Comparison of ENCODE assay signal across 2 cellular contexts in genomic region chr16:88526906-88527185, GRCh38.
A peak's percentile ranks its signal among the peaks of the same experiment; 100 is the strongest.
TF ChIP-seq lines count a peak whose summit lies in the region.

No MANE protein-coding gene starts in this region.

TF ChIP-seq in IMR-90, 13 proteins besides CTCF, POLR2A, EP300 and RAD21:
- no peak for TF ChIP-seq RFX5 (IDR thresholded peaks at IDR 0.05; ENCODE audit: low read depth, low read length)
- no peak for TF ChIP-seq FOS (IDR thresholded peaks at IDR 0.05; ENCODE audit: low read depth, low read length)
- TF ChIP-seq RCOR1 (IDR thresholded peaks at IDR 0.05; ENCODE audit: insufficient replicate concordance, low read length) = no peak
- TF ChIP-seq SMC3 (IDR thresholded peaks at IDR 0.05; ENCODE audit: low read depth, low read length) = no peak
- TF ChIP-seq MAFK (IDR thresholded peaks at IDR 0.05; ENCODE audit: low read depth, low read length) = no peak
- TF ChIP-seq MAZ (IDR thresholded peaks at IDR 0.05; ENCODE audit: borderline replicate concordance, low read depth, low read length) = no peak
- no peak for TF ChIP-seq CHD1 (IDR thresholded peaks at IDR 0.05; ENCODE audit: low read depth, low read length)
- TF ChIP-seq NFE2L2 (IDR thresholded peaks at IDR 0.05; ENCODE audit: low read depth, low read length) = no peak
- no peak for TF ChIP-seq USF2 (IDR thresholded peaks at IDR 0.05; ENCODE audit: low read depth, low read length)
- no peak for TF ChIP-seq MXI1 (IDR thresholded peaks at IDR 0.05; ENCODE audit: borderline replicate concordance, low read depth, low read length)
- TF ChIP-seq ELK1 (IDR thresholded peaks at IDR 0.05; ENCODE audit: borderline replicate concordance, low read depth, low read length) = no peak
- no peak for TF ChIP-seq BHLHE40 (IDR thresholded peaks at IDR 0.05; ENCODE audit: low read depth, low read length)
- TF ChIP-seq CEBPB (IDR thresholded peaks at IDR 0.05; ENCODE audit: low read depth, low read length) = no peak

TF ChIP-seq in HepG2, 621 proteins besides CTCF, POLR2A, EP300 and RAD21:
- TF ChIP-seq FOXO4 (CRISPR knock-in tag; conservative IDR thresholded peaks at IDR 0.05) (0 out of 2 replicates have a peak, but pooled peaks have one; percentile 12), ZNF607 (CRISPR knock-in tag; IDR thresholded peaks at IDR 0.05; ENCODE audit: borderline replicate concordance) (no peak), RBM22 (optimal IDR thresholded peaks at IDR 0.05; ENCODE audit: low read length) (peak; percentile 3), AGO2 (optimal IDR thresholded peaks at IDR 0.05; ENCODE audit: low read depth, low read length) (peak; percentile 46)
